In genomic region chr22:37345863-37346514, GRCh38 we compare ENCODE assay signal across 1 cellular context.
TF ChIP-seq lines count a peak whose summit lies in the region.

No MANE protein-coding gene starts in this region.

TF ChIP-seq in HEK293, 187 proteins besides CTCF, POLR2A, EP300 and RAD21 (continued from another document and continues in another):
- peak; percentile 53 for TF ChIP-seq PRDM10 (tag by site-specific recombination; IDR thresholded peaks at IDR 0.05)
- no peak for TF ChIP-seq ZNF658 (tag by site-specific recombination; IDR thresholded peaks at IDR 0.05)
- TF ChIP-seq ZBTB6 (tag by site-specific recombination; IDR thresholded peaks at IDR 0.05), result no peak
- TF ChIP-seq HIC1 (tag by site-specific recombination; IDR thresholded peaks at IDR 0.05), result no peak
- no peak for TF ChIP-seq ZNF324 (tag by site-specific recombination; IDR thresholded peaks at IDR 0.05)
- TF ChIP-seq ZNF843 (tag by site-specific recombination; IDR thresholded peaks at IDR 0.05), result no peak
- TF ChIP-seq ZNF548 (tag by site-specific recombination; IDR thresholded peaks at IDR 0.05), result no peak
- peak; percentile 38; the same call in 1 of the 2 replicates for TF ChIP-seq KLF17 (tag by site-specific recombination; IDR thresholded peaks at IDR 0.05)
- no peak for TF ChIP-seq ZNF140 (tag by site-specific recombination; IDR thresholded peaks at IDR 0.05)
- TF ChIP-seq ZNF449 (tag by site-specific recombination; IDR thresholded peaks at IDR 0.05), result no peak
- no peak for TF ChIP-seq ZNF558 (tag by site-specific recombination; IDR thresholded peaks at IDR 0.05)
- TF ChIP-seq ZNF600 (tag by site-specific recombination; IDR thresholded peaks at IDR 0.05), result no peak
- TF ChIP-seq KLF1 (tag by site-specific recombination; IDR thresholded peaks at IDR 0.05), result peak; percentile 88
- TF ChIP-seq ZNF747 (tag by site-specific recombination; IDR thresholded peaks at IDR 0.05), result no peak
- TF ChIP-seq ELK4 (IDR thresholded peaks at IDR 0.05; ENCODE audit: borderline replicate concordance, low read depth, low read length), result no peak
- no peak for TF ChIP-seq ZNF404 (tag by site-specific recombination; IDR thresholded peaks at IDR 0.05)
- no peak for TF ChIP-seq ZNF791 (tag by site-specific recombination; IDR thresholded peaks at IDR 0.05)
- TF ChIP-seq ZNF266 (tag by site-specific recombination; IDR thresholded peaks at IDR 0.05; ENCODE audit: low read depth), result no peak
- no peak for TF ChIP-seq ZSCAN30 (tag by site-specific recombination; IDR thresholded peaks at IDR 0.05)
- TF ChIP-seq ZBTB8A (tag by site-specific recombination; IDR thresholded peaks at IDR 0.05), result no peak
- TF ChIP-seq MZF1 (tag by site-specific recombination; IDR thresholded peaks at IDR 0.05; ENCODE audit: borderline replicate concordance), result no peak
- TF ChIP-seq ZNF560 (tag by site-specific recombination; IDR thresholded peaks at IDR 0.05; ENCODE audit: borderline replicate concordance), result no peak
- TF ChIP-seq WT1 (tag by site-specific recombination; IDR thresholded peaks at IDR 0.05), result no peak
- no peak for TF ChIP-seq ZNF549 (tag by site-specific recombination; IDR thresholded peaks at IDR 0.05)
- no peak for TF ChIP-seq ZNF280D (tag by site-specific recombination; IDR thresholded peaks at IDR 0.05)
- peak; percentile 84 for TF ChIP-seq ZBTB17 (tag by site-specific recombination; IDR thresholded peaks at IDR 0.05)
- TF ChIP-seq ZNF677 (tag by site-specific recombination; IDR thresholded peaks at IDR 0.05), result no peak
- TF ChIP-seq MEIS1 (CRISPR knock-in tag; IDR thresholded peaks at IDR 0.05; ENCODE audit: borderline replicate concordance), result no peak
- no peak for TF ChIP-seq ZNF768 (tag by site-specific recombination; IDR thresholded peaks at IDR 0.05)
- TF ChIP-seq EGR2 (tag by site-specific recombination; IDR thresholded peaks at IDR 0.05; ENCODE audit: low read depth), result peak; percentile 81
- no peak for TF ChIP-seq PRDM1 (tag by site-specific recombination; IDR thresholded peaks at IDR 0.05)
- no peak for TF ChIP-seq ZNF596 (tag by site-specific recombination; IDR thresholded peaks at IDR 0.05)
- TF ChIP-seq SP7 (tag by site-specific recombination; IDR thresholded peaks at IDR 0.05), result no peak
- TF ChIP-seq ZNF621 (tag by site-specific recombination; IDR thresholded peaks at IDR 0.05), result no peak
- 0 out of 2 replicates have a peak, but pooled peaks have one; percentile 40 for TF ChIP-seq ZBTB48 (tag by site-specific recombination; IDR thresholded peaks at IDR 0.05)
- peak; percentile 68 for TF ChIP-seq ZFHX2 (tag by site-specific recombination; conservative IDR thresholded peaks at IDR 0.05)
- no peak for TF ChIP-seq ZBTB44 (tag by site-specific recombination; IDR thresholded peaks at IDR 0.05)
- TF ChIP-seq ZNF248 (tag by site-specific recombination; IDR thresholded peaks at IDR 0.05), result no peak
- no peak for TF ChIP-seq ZNF792 (tag by site-specific recombination; IDR thresholded peaks at IDR 0.05)
- no peak for TF ChIP-seq ZNF626 (tag by site-specific recombination; IDR thresholded peaks at IDR 0.05)
- TF ChIP-seq ZNF16 (tag by site-specific recombination; IDR thresholded peaks at IDR 0.05; ENCODE audit: low read depth), result no peak
- TF ChIP-seq ZNF169 (tag by site-specific recombination; IDR thresholded peaks at IDR 0.05), result no peak
- peak; percentile 68 for TF ChIP-seq GLIS1 (tag by site-specific recombination; IDR thresholded peaks at IDR 0.05)
- TF ChIP-seq ZNF510 (tag by site-specific recombination; IDR thresholded peaks at IDR 0.05; ENCODE audit: insufficient replicate concordance), result no peak
- TF ChIP-seq PRDM4 (tag by site-specific recombination; IDR thresholded peaks at IDR 0.05), result peak; percentile 56; the same call in 1 of the 2 replicates
- TF ChIP-seq ZNF521 (tag by site-specific recombination; IDR thresholded peaks at IDR 0.05), result no peak
- no peak for TF ChIP-seq HOXD13 (CRISPR knock-in tag; IDR thresholded peaks at IDR 0.05; ENCODE audit: borderline replicate concordance)
